Comparison of ENCODE assay signal across 8 cellular contexts in the genomic region with DNA sequence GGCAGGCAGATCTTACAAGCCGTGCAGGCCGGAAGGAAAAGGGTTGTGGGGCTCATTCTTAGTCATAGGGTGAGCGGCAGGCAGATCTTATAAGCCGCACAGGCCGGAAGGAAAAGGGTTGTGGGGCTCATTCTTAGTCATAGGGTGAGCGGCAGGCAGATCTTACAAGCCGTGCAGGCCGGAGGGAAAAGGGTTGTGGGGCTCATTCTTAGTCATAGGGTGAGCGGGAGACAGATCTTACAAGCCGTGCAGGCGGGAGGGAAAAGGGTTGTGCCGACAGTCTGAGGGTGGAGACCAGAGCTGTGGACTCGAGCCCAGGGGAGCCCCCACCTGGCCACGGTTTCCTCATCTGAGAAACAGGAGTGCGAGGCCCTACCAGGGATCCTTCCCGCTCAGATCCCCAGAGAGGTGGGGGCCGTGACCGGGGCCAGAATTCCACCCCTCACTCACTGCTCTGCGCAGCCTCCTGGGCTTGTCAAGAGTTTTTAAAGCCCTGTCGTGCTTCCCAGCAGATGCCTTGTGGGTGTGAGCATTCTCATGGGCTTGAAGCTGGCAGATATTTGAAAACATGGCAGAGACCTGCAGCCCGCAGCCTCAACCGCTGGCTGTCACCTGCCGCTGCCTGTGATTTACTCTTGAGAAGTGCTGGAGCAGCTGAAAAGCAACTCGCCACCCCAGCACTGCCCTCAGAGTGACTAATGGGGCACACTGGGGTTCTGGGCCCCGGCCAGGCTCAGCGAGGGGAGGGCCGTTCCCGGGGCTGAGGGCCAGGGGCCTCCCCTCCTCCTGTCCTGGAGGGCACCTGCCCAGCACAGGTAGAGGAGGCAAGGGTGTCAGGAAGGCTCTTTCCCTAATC. TPM values are rescaled to one million over a fixed set of nuclear protein-coding genes. Genes with fewer than 3 reads are reported as not detected.
DNase-seq lines count a peak whose midpoint lies in the region; ATAC-seq, FAIRE-seq and TF ChIP-seq lines count a peak whose summit lies in the region.

No MANE protein-coding gene starts in this region.

- TF ChIP-seq CTCF in dorsolateral prefrontal cortex (IDR thresholded peaks at IDR 0.05 in 54 of 56, conservative IDR thresholded peaks at IDR 0.05 in 2 of 56; ENCODE audit: low read depth in 1 of 56, partially characterized antibody in 56 of 56) (no peak), osteoblast (IDR thresholded peaks at IDR 0.05; ENCODE audit: extremely low read depth, low read depth, low read length) (no peak)

- ATAC-seq in GM21619 (IDR thresholded peaks at IDR 0.05; ENCODE audit: unreplicated experiment): peak; percentile 76

- FAIRE-seq in urothelium cell line (lab: Jason Lieb, UNC): peak; percentile 88

- peaks cover 0 to 4% of the 10 kb centered on the region in 2 donors for H3K27me3 Mint-ChIP-seq in CD4-positive, alpha-beta memory T cell

- H4K20me1 ChIP-seq in osteoblast (ENCODE audit: insufficient read depth, low read length): no peaks in the 10 kb centered on the region

- H3K36me3 Mint-ChIP-seq in CD4-positive, alpha-beta memory T cell: no peaks in the 10 kb centered on the region

- H3K79me2 ChIP-seq in osteoblast (ENCODE audit: insufficient read depth, low read length): no peaks in the 10 kb centered on the region

- peaks cover 20 to 58% (median 40%) of the 10 kb centered on the region in 4 donors for H3K4me1 Mint-ChIP-seq in CD4-positive, alpha-beta memory T cell

- peak overlapping the region; percentile 82 to 98 (median 93) for H3K27ac Mint-ChIP-seq in CD4-positive, alpha-beta memory T cell

- H3K9me3 ChIP-seq in CD4-positive, alpha-beta memory T cell (ENCODE audit: control insufficient read depth in 1 of 2, low read length in 2 of 2): no peaks in the 10 kb centered on the region
- H3K9me3 ChIP-seq in KOPT-K1 (ENCODE audit: insufficient read depth, low read length, poor library complexity, severe bottlenecking) (no peaks in the 10 kb centered on the region), osteoblast (ENCODE audit: low read depth, low read length) (no peaks in the 10 kb centered on the region)

- no peaks in the 10 kb centered on the region for H3K27me3 ChIP-seq in CD4-positive, alpha-beta memory T cell (ENCODE audit: insufficient read depth, low read length)
- H3K27me3 ChIP-seq in dorsolateral prefrontal cortex (peaks cover 0 to 46% (median 9%) of the 10 kb centered on the region in 45 donors), osteoblast (ENCODE audit: insufficient read depth, low read length) (peaks cover 6% of the 10 kb centered on the region)

- H3K27ac ChIP-seq in CD4-positive, alpha-beta memory T cell (ENCODE audit: low read depth, low read length): peak overlapping the region; percentile 69
- peak overlapping the region; percentile 100 for H3K27ac ChIP-seq in KOPT-K1 (ENCODE audit: low read depth, low read length, poor library complexity, severe bottlenecking)
- peak overlapping the region in 4 of 59 donors; percentile 2 to 48 (median 32) for H3K27ac ChIP-seq in dorsolateral prefrontal cortex
- H3K27ac ChIP-seq in osteoblast (ENCODE audit: low read depth, low read length): no peak overlapping the region

- POLR2A ChIA-PET in CD4-positive, alpha-beta memory T cell (lab: Charles Lee; ENCODE audit: partially characterized antibody): interaction anchor here (0.8 to 3.4 kb wide), 23 partner anchors 11 to 213 kb away, joined by 3 to 86 read pairs (median 6); a partner anchor contains a TSS

- peak overlapping the region; percentile 61 for H3K4me2 ChIP-seq in osteoblast (ENCODE audit: insufficient read depth, low read length)

- H3K36me3 ChIP-seq in CD4-positive, alpha-beta memory T cell (ENCODE audit: insufficient read depth, low read length): no peaks in the 10 kb centered on the region
- H3K36me3 ChIP-seq in KOPT-K1 (ENCODE audit: insufficient read depth, low read length) (no peaks in the 10 kb centered on the region), osteoblast (ENCODE audit: insufficient read depth, low read length) (no peaks in the 10 kb centered on the region)

- H3K4me1 ChIP-seq in CD4-positive, alpha-beta memory T cell (ENCODE audit: insufficient read depth, low read length): peaks cover 56% of the 10 kb centered on the region
- peaks cover 12% of the 10 kb centered on the region for H3K4me1 ChIP-seq in osteoblast (ENCODE audit: insufficient read depth, low read length)

- no peaks in the 10 kb centered on the region for H3K9me3 Mint-ChIP-seq in CD4-positive, alpha-beta memory T cell

- CTCF ChIA-PET in CD4-positive, alpha-beta memory T cell (lab: Charles Lee; ENCODE audit: partially characterized antibody): interaction anchor here (1.5 to 2.3 kb wide), 3 partner anchors 11 to 54 kb away, joined by 3 to 7 read pairs (median 6); no protein-coding TSS in a partner anchor

- intact Hi-C loops in CD4-positive, alpha-beta memory T cell (cut with micrococcal nuclease): loop anchor here (1.0 kb wide), 4 partner anchors 24 to 98 kb away; a partner anchor contains a TSS
- intact Hi-C loops in dorsolateral prefrontal cortex (cut with DNase I): no loop called here

- H3K4me3 ChIP-seq in CD4-positive, alpha-beta memory T cell (ENCODE audit: low read length in 2 of 2): peak overlapping the region in 1 of 2 donors; percentile 63
- peak overlapping the region in 9 of 59 donors; percentile 6 to 29 (median 9) for H3K4me3 ChIP-seq in dorsolateral prefrontal cortex
- H3K4me3 ChIP-seq in osteoblast (ENCODE audit: insufficient read depth, low read length): peak overlapping the region; percentile 50

- DNase-seq in CD4-positive, alpha-beta memory T cell: peak; percentile 80 to 96 (median 85)
- DNase-seq in activated CD4-positive, alpha-beta T cell treated with anti-CD3 and anti-CD28 coated beads for 48 hours: peak; percentile 80
- DNase-seq in dorsolateral prefrontal cortex: peak in 6 of 10 donors; percentile 10 to 50 (median 38)
- DNase-seq in osteoblast (ENCODE audit: insufficient read length, low spot score, missing footprints): peak; percentile 98
- DNase-seq in urothelium cell line (ENCODE audit: low spot score): peak; percentile 78
- DNase-seq in NCI-H187 (lab: John Stamatoyannopoulos, UW): no peak

- peak overlapping the region; percentile 78 for H2AFZ ChIP-seq in osteoblast (ENCODE audit: low read length)

- H3K4me3 Mint-ChIP-seq in CD4-positive, alpha-beta memory T cell: peak overlapping the region; percentile 80 to 91 (median 88)

RNA-seq across cellular contexts. Expression of a gene that starts 31.9 kb away (rescaled TPM):
- total RNA-seq in CD4-positive, alpha-beta memory T cell: under 1 TPM; 0.30 to 0.38 TPM
- not detected for polyA plus RNA-seq in CD4-positive, alpha-beta memory T cell
- total RNA-seq in dorsolateral prefrontal cortex (1 to 10 TPM in 92 of 120 experiments, under 1 TPM in 28; 0.36 to 3.2 (median 1.3) TPM), osteoblast (not detected in 2 replicates)

RNA-seq across cellular contexts. Expression of a gene that starts 55.8 kb away (rescaled TPM):
- total RNA-seq in CD4-positive, alpha-beta memory T cell: 10 to 100 TPM in 1 of 2 experiments, 1 to 10 TPM in 1; 9.7 to 11.0 TPM
- polyA plus RNA-seq in CD4-positive, alpha-beta memory T cell: 10 to 100 TPM in 1 of 2 donors, 1 to 10 TPM in 1; 6.8 to 10.9 TPM
- total RNA-seq in dorsolateral prefrontal cortex (10 to 100 TPM in 44 of 120 experiments, 1 to 10 TPM in 76; 7.2 to 12.6 (median 9.5) TPM), osteoblast (14.1 and 15.2 TPM in 2 replicates)

Comparison
In these comparisons a context has a peak if more than half of its experiments do, and no peak if none do; other contexts are left out.
1. DNase-seq: peak in CD4-positive, alpha-beta memory T cell (5 of 5), activated CD4-positive, alpha-beta T cell treated with anti-CD3 and anti-CD28 coated beads for 48 hours (single experiment), dorsolateral prefrontal cortex (6 of 10), osteoblast (single experiment) and urothelium cell line (single experiment); none in NCI-H187 (0 of 2).